ENCODE assay signal across 20 cellular contexts in the genomic region with DNA sequence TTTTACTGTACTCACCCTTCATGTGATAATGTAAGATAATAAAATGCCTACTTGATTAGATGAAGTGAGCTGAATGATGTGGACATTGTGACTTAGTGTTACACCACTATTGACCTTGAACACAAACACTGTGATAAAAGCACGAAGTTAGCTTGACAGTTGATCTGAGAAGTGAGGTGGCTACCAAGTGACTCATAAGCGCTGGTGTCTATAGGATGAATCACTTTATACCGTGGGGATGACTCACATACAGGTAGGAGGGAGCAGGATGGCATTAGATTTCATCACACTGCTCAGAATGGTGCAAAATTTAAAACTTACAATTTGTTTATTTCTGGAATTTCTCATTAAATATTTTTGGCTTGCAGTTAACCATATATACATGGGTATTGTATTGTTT.
DNase-seq lines count a peak whose midpoint lies in the region; ATAC-seq and TF ChIP-seq lines count a peak whose summit lies in the region.
"Had no signal": no experiment of that assay in that cellular context is flagged by ENCODE, and none has a peak within 500 bp of the region (broad histone marks: within the 10 kb centered on the region; RNA-seq: fewer than 3 reads in every experiment).

No MANE protein-coding gene starts in this region.

- H3K27ac Mint-ChIP-seq in chondrocyte (ENCODE audit: unreplicated experiment): no peak overlapping the region
- H3K27ac Mint-ChIP-seq in endodermal cell: no peak overlapping the region
- H3K27ac Mint-ChIP-seq: activated T-helper 2 cell treated with anti-CD3 and anti-CD28 coated beads, Interferon-gamma antibody, Interleukin-2, Interleukin-4, amounts not matched to agents 10 μg/mL and 5 μg/mL and 100 μg/mL, durations not matched to agents 14 hours and 24 hours and 36 hours; effector memory CD8-positive, alpha-beta T cell; T-cell had no signal

- H3K4me3 ChIP-seq in endodermal cell (ENCODE audit: low read length): no peak overlapping the region
- H3K4me3 ChIP-seq: vagina had no signal

- no peaks in the 10 kb centered on the region for H3K4me1 Mint-ChIP-seq in chondrocyte (ENCODE audit: low read depth)
- peaks cover 19% of the 10 kb centered on the region for H3K4me1 Mint-ChIP-seq in endodermal cell
- H3K4me1 Mint-ChIP-seq: central memory CD8-positive, alpha-beta T cell; T-cell had no signal

- TF ChIP-seq CTCF in foreskin keratinocyte (conservative IDR thresholded peaks at IDR 0.05) (no peak), chondrocyte (IDR thresholded peaks at IDR 0.05) (no peak), endodermal cell (conservative IDR thresholded peaks at IDR 0.05) (no peak)

- H3K4me3 Mint-ChIP-seq in chondrocyte (ENCODE audit: unreplicated experiment): no peak overlapping the region
- no peak overlapping the region for H3K4me3 Mint-ChIP-seq in endodermal cell
- H3K4me3 Mint-ChIP-seq: central memory CD8-positive, alpha-beta T cell; effector memory CD8-positive, alpha-beta T cell; T-cell had no signal

- WGBS in endodermal cell (ENCODE audit: insufficient coverage in 1 of 2, insufficient read length in 1 of 2), 2 experiments: 80% methylated on average over 2 to 3 of the region's 3 CpGs

- peak; percentile 1 for DNase-seq in stimulated activated CD4-positive, alpha-beta T cell treated with anti-CD3 and anti-CD28 coated beads, Interleukin-1b, Interleukin-23, amount 100 ng/mL, for 48 hours
- DNase-seq in stimulated activated CD4-positive, alpha-beta T cell treated with anti-CD3 and anti-CD28 coated beads, Interleukin-12 subunit alpha, Interleukin-12 subunit beta, amount 100 ng/mL, for 4 hours: no peak
- DNase-seq in OCI-M1 (lab: John Stamatoyannopoulos, UW) (peak; percentile 13), foreskin keratinocyte (peak; percentile 76 to 77), chondrocyte (ENCODE audit: low spot score) (no peak), endodermal cell (no peak)
- DNase-seq: effector memory CD8-positive, alpha-beta T cell; left cardiac atrium; MM.1S; NCI-H2081; NCI-H526; occipital lobe; T-cell had no signal

- H3K27ac ChIP-seq in foreskin keratinocyte (no peak overlapping the region), endodermal cell (ENCODE audit: low read depth, low read length) (no peak overlapping the region)
- H3K27ac ChIP-seq: vagina, VCaP had no signal

- no peaks in the 10 kb centered on the region for H3K27me3 ChIP-seq in foreskin keratinocyte
- H3K27me3 ChIP-seq in endodermal cell (ENCODE audit: control insufficient read depth, insufficient read depth, low read length, poor library complexity, severe bottlenecking): no peaks in the 10 kb centered on the region
- H3K27me3 ChIP-seq: vagina had no signal

- H3K9me3 Mint-ChIP-seq in chondrocyte (ENCODE audit: low read depth) (no peaks in the 10 kb centered on the region), endodermal cell (peaks cover 10% of the 10 kb centered on the region)
- H3K9me3 Mint-ChIP-seq: central memory CD8-positive, alpha-beta T cell had no signal

- H3K9me3 ChIP-seq in endodermal cell (ENCODE audit: control insufficient read depth, low read length): peaks cover 13% of the 10 kb centered on the region
- H3K9me3 ChIP-seq: vagina had no signal

- H3K36me3 Mint-ChIP-seq in chondrocyte (ENCODE audit: low read depth) (no peaks in the 10 kb centered on the region), endodermal cell (ENCODE audit: low read depth) (no peaks in the 10 kb centered on the region)
- H3K36me3 Mint-ChIP-seq: T-cell had no signal

- H3K27me3 Mint-ChIP-seq in chondrocyte (ENCODE audit: low read depth): no peaks in the 10 kb centered on the region
- no peaks in the 10 kb centered on the region for H3K27me3 Mint-ChIP-seq in endodermal cell (ENCODE audit: insufficient read depth)
- H3K27me3 Mint-ChIP-seq: central memory CD8-positive, alpha-beta T cell; effector memory CD8-positive, alpha-beta T cell; T-cell had no signal

- H3K4me1 ChIP-seq in foreskin keratinocyte (peaks cover 9% of the 10 kb centered on the region), endodermal cell (ENCODE audit: control insufficient read depth, insufficient read depth, low read length) (peaks cover 4% of the 10 kb centered on the region)
- H3K4me1 ChIP-seq: vagina had no signal

- H3K36me3 ChIP-seq in endodermal cell (ENCODE audit: control insufficient read depth, insufficient read depth, low read length): no peaks in the 10 kb centered on the region
- H3K36me3 ChIP-seq: vagina had no signal

- ATAC-seq in foreskin keratinocyte (peak; percentile 100), HG02870 (IDR thresholded peaks at IDR 0.05; ENCODE audit: unreplicated experiment) (no peak), GM21737 (IDR thresholded peaks at IDR 0.05; ENCODE audit: unreplicated experiment) (no peak)
- ATAC-seq: effector memory CD8-positive, alpha-beta T cell; left cardiac atrium; sciatic nerve; T-cell had no signal

- no peak overlapping the region for H3K9ac ChIP-seq in endodermal cell (ENCODE audit: extremely low read depth, low read length, poor library complexity, severe bottlenecking)

Comparison
In these comparisons a context has a peak if more than half of its experiments do, and no peak if none do; other contexts are left out.
1. DNase-seq: peak in stimulated activated CD4-positive, alpha-beta T cell treated with anti-CD3 and anti-CD28 coated beads, Interleukin-1b, Interleukin-23, amount 100 ng/mL, for 48 hours (single experiment), OCI-M1 (single experiment) and foreskin keratinocyte (2 of 2); none in stimulated activated CD4-positive, alpha-beta T cell treated with anti-CD3 and anti-CD28 coated beads, Interleukin-12 subunit alpha, Interleukin-12 subunit beta, amount 100 ng/mL, for 4 hours (single experiment), chondrocyte (single experiment) and endodermal cell (single experiment).